ENCODE assay signal across 8 cellular contexts in the genomic region with DNA sequence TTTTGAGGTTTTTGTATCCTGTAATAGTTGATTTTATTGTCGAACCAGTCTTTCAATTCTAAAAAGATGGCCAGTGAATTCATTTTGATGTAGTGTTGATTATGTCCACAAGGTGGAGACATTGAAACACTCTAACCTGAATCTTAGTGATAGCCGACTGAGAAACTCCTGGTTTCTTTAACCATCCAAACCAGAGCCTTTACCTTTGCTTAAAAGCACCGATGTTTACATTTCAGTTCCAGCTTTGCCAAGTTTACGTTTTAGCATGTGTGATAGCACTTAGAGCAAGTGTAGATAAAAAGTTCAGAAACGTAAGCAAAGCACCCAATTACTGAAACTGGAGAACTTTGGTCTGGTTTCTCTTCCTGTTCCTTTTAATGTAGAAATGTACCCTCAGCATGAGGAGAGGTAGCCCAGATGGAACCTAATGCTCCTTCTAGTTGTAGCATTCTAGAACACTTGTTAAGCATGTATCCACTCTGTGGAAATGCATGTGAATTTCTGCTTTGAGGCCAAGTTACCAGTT.
DNase-seq lines count a peak whose midpoint lies in the region; ATAC-seq, FAIRE-seq and TF ChIP-seq lines count a peak whose summit lies in the region.

No MANE protein-coding gene starts in this region.

- H3K27me3 Mint-ChIP-seq in CD4-positive, CD25-positive, alpha-beta regulatory T cell, result peaks cover 4% of the 10 kb centered on the region

- ATAC-seq in CD4-positive, CD25-positive, alpha-beta regulatory T cell (ENCODE audit: low read depth in 2 of 2), result peak in 1 of 2 donors; percentile 40
- peak; percentile 93 for ATAC-seq in GM18517 (IDR thresholded peaks at IDR 0.05; ENCODE audit: unreplicated experiment)
- peak; percentile 89 for ATAC-seq in HG02884 (IDR thresholded peaks at IDR 0.05; ENCODE audit: unreplicated experiment)
- ATAC-seq in pancreas, result peak; percentile 28 to 78 (median 68)

- intact Hi-C loops in pancreas (cut with DNase I), result loop anchor here in 1 of 3 donors (10.0 kb wide), 1 partner anchor 153 kb away; no protein-coding TSS in a partner anchor

- no peaks in the 10 kb centered on the region for H3K36me3 Mint-ChIP-seq in CD4-positive, CD25-positive, alpha-beta regulatory T cell

- 5 to 6% methylated on average over 5 of the region's 5 CpGs for WGBS in pancreas, 2 donors

- H3K9me3 ChIP-seq in CD4-positive, CD25-positive, alpha-beta regulatory T cell (ENCODE audit: control insufficient read depth in 2 of 2, low read length in 2 of 2), result no peaks in the 10 kb centered on the region
- no peaks in the 10 kb centered on the region for H3K9me3 ChIP-seq in pancreas

- H3K36me3 ChIP-seq in CD4-positive, CD25-positive, alpha-beta regulatory T cell (ENCODE audit: control insufficient read depth, insufficient read depth, low read length), result no peaks in the 10 kb centered on the region
- peaks cover 0 to 7% (median 0%) of the 10 kb centered on the region in 3 donors for H3K36me3 ChIP-seq in pancreas

- TF ChIP-seq CTCF in VCaP (conservative IDR thresholded peaks at IDR 0.05) (peak; percentile 82), foreskin fibroblast (IDR thresholded peaks at IDR 0.05; ENCODE audit: low read depth, low read length) (peak; percentile 34), pancreas (IDR thresholded peaks at IDR 0.05) (peak; percentile 41 to 58 (median 47))

- peak overlapping the region in 1 of 3 donors; percentile 6 for H3K27ac Mint-ChIP-seq in CD4-positive, CD25-positive, alpha-beta regulatory T cell

- DNase-seq in CD4-positive, CD25-positive, alpha-beta regulatory T cell, result peak in 2 of 3 donors; percentile 24 to 55
- DNase-seq in NCI-H1417 (lab: John Stamatoyannopoulos, UW) (peak; percentile 31 to 86 (median 81)), foreskin fibroblast (peak; percentile 34 to 79), pancreas (no peak)
- DNase-seq in stimulated activated CD4-positive, alpha-beta T cell treated with anti-CD3 and anti-CD28 coated beads, Interleukin-4, amount 100 ng/mL, for 24 hours, result no peak

- H3K4me1 Mint-ChIP-seq in CD4-positive, CD25-positive, alpha-beta regulatory T cell, result peaks cover 0 to 8% (median 6%) of the 10 kb centered on the region in 4 donors

- H3K27me3 ChIP-seq in CD4-positive, CD25-positive, alpha-beta regulatory T cell (ENCODE audit: control insufficient read depth, insufficient read depth, low read length), result no peaks in the 10 kb centered on the region
- no peaks in the 10 kb centered on the region for H3K27me3 ChIP-seq in pancreas

- peak overlapping the region in 2 of 4 donors; percentile 49 to 69 for H3K4me3 Mint-ChIP-seq in CD4-positive, CD25-positive, alpha-beta regulatory T cell

- FAIRE-seq in pancreas (lab: Jason Lieb, UNC), result peak; percentile 89

- H3K9me3 Mint-ChIP-seq in CD4-positive, CD25-positive, alpha-beta regulatory T cell, result no peaks in the 10 kb centered on the region

- peak overlapping the region; percentile 72 for H3K4me3 ChIP-seq in CD4-positive, CD25-positive, alpha-beta regulatory T cell (ENCODE audit: low read depth, low read length)
- H3K4me3 ChIP-seq in foreskin fibroblast (ENCODE audit: low read depth in 1 of 2, low read length in 2 of 2), result no peak overlapping the region
- H3K4me3 ChIP-seq in pancreas, result no peak overlapping the region

- H3K4me1 ChIP-seq in CD4-positive, CD25-positive, alpha-beta regulatory T cell (ENCODE audit: control insufficient read depth, insufficient read depth, low read length, poor library complexity, severe bottlenecking), result no peaks in the 10 kb centered on the region
- peaks cover 8 to 35% (median 33%) of the 10 kb centered on the region in 3 donors for H3K4me1 ChIP-seq in pancreas

- no peak overlapping the region for H3K27ac ChIP-seq in CD4-positive, CD25-positive, alpha-beta regulatory T cell (ENCODE audit: insufficient read depth, low read length, poor library complexity, severe bottlenecking)
- H3K27ac ChIP-seq in VCaP, result no peak overlapping the region; the same call in 1 of the 2 replicates
- H3K27ac ChIP-seq in pancreas, result peak overlapping the region in 2 of 4 donors; percentile 56 to 60

Comparison
In these comparisons a context has a peak if more than half of its experiments do, and no peak if none do; other contexts are left out.
1. DNase-seq: peak in CD4-positive, CD25-positive, alpha-beta regulatory T cell (2 of 3), NCI-H1417 (3 of 3) and foreskin fibroblast (2 of 2); none in pancreas (0 of 6) and stimulated activated CD4-positive, alpha-beta T cell treated with anti-CD3 and anti-CD28 coated beads, Interleukin-4, amount 100 ng/mL, for 24 hours (single experiment).
2. Peak in every context shown above with its lines, with median percentiles within 50 percentile points of each other: CTCF ChIP-seq.